34 cellular contexts compared by ENCODE assay signal in genomic region chr6:10862361-10862760, GRCh38. TPM values are rescaled to one million over a fixed set of nuclear protein-coding genes. Genes with fewer than 3 reads are reported as not detected.
"Had no signal": no experiment of that assay in that cellular context is flagged by ENCODE, and none has a peak within 500 bp of the region (broad histone marks: within the 10 kb centered on the region; RNA-seq: fewer than 3 reads in every experiment).

No MANE protein-coding gene starts in this region.

- H3K4me3 ChIP-seq: ovary, psoas muscle, smooth muscle cell, upper lobe of right lung had no signal

- H3K27me3 ChIP-seq: neutrophil, ovary, upper lobe of right lung had no signal

- H3K9me3 ChIP-seq: neutrophil, ovary, psoas muscle, upper lobe of right lung had no signal

- H3K36me3 ChIP-seq: neutrophil, ovary, upper lobe of right lung, WERI-Rb-1 had no signal

- H3K4me1 Mint-ChIP-seq: activated CD4-positive, alpha-beta memory T cell treated with anti-CD3 and anti-CD28 coated beads, Interleukin-2, amount 10 ng/mL, durations not matched to agents 7 days and 5 days; activated CD4-positive, alpha-beta T cell treated with anti-CD3 and anti-CD28 coated beads, Interleukin-2, amount 10 ng/mL, durations not matched to agents 7 days and 5 days; nephron; stimulated activated memory B cell treated with anti-CD40 and anti-IgM and Interleukin-4, amounts not matched to agents 10 μg/mL and 1 μg/mL and 100 μg/mL, for 72 hours; stimulated activated naive CD8-positive, alpha-beta T cell treated with anti-CD3 and anti-CD28 coated beads, Interleukin-15, amount 100 ng/mL, for 72 hours had no signal

- H3K27ac Mint-ChIP-seq: activated CD4-positive, alpha-beta memory T cell treated with anti-CD3 and anti-CD28 coated beads, Interleukin-2, amount 10 ng/mL, durations not matched to agents 7 days and 5 days; activated CD4-positive, alpha-beta T cell treated with anti-CD3 and anti-CD28 coated beads, Interleukin-2, amount 10 ng/mL, durations not matched to agents 7 days and 5 days; activated T-cell treated with anti-CD3 and anti-CD28 coated beads, Interleukin-2, amount 50 U/mL, for 24 hours; nephron; stimulated activated memory B cell treated with anti-CD40 and anti-IgM and Interleukin-4, amounts not matched to agents 10 μg/mL and 1 μg/mL and 100 μg/mL, for 72 hours; stimulated activated naive CD8-positive, alpha-beta T cell treated with anti-CD3 and anti-CD28 coated beads, Interleukin-15, amount 100 ng/mL, for 72 hours had no signal

- H3K36me3 Mint-ChIP-seq: stimulated activated memory B cell treated with anti-CD40 and anti-IgM and Interleukin-4, amounts not matched to agents 10 μg/mL and 1 μg/mL and 100 μg/mL, for 72 hours had no signal

- ATAC-seq: left cardiac atrium; psoas muscle; stimulated activated memory B cell treated with anti-CD40 and anti-IgM and Interleukin-4, amounts not matched to agents 10 μg/mL and 1 μg/mL and 100 μg/mL, for 72 hours; stimulated activated naive CD8-positive, alpha-beta T cell treated with anti-CD3 and anti-CD28 coated beads, Interleukin-15, amount 100 ng/mL, for 72 hours; upper lobe of right lung had no signal

- H3K9me3 Mint-ChIP-seq: activated CD4-positive, alpha-beta memory T cell treated with anti-CD3 and anti-CD28 coated beads, Interleukin-2, amount 10 ng/mL, durations not matched to agents 7 days and 5 days; activated CD4-positive, alpha-beta T cell treated with anti-CD3 and anti-CD28 coated beads, Interleukin-2, amount 10 ng/mL, durations not matched to agents 7 days and 5 days; activated T-cell treated with anti-CD3 and anti-CD28 coated beads, Interleukin-2, amount 50 U/mL, for 24 hours; nephron; stimulated activated memory B cell treated with anti-CD40 and anti-IgM and Interleukin-4, amounts not matched to agents 10 μg/mL and 1 μg/mL and 100 μg/mL, for 72 hours; stimulated activated naive CD8-positive, alpha-beta T cell treated with anti-CD3 and anti-CD28 coated beads, Interleukin-15, amount 100 ng/mL, for 72 hours had no signal

- H3K27ac ChIP-seq: neutrophil, ovary, psoas muscle, upper lobe of right lung, WERI-Rb-1 had no signal

- H3K4me2 ChIP-seq: smooth muscle cell had no signal

- H3K4me3 Mint-ChIP-seq: activated CD4-positive, alpha-beta memory T cell treated with anti-CD3 and anti-CD28 coated beads, Interleukin-2, amount 10 ng/mL, durations not matched to agents 7 days and 5 days; activated CD4-positive, alpha-beta T cell treated with anti-CD3 and anti-CD28 coated beads, Interleukin-2, amount 10 ng/mL, durations not matched to agents 7 days and 5 days; activated T-cell treated with anti-CD3 and anti-CD28 coated beads, Interleukin-2, amount 50 U/mL, for 24 hours; nephron; stimulated activated memory B cell treated with anti-CD40 and anti-IgM and Interleukin-4, amounts not matched to agents 10 μg/mL and 1 μg/mL and 100 μg/mL, for 72 hours; stimulated activated naive CD8-positive, alpha-beta T cell treated with anti-CD3 and anti-CD28 coated beads, Interleukin-15, amount 100 ng/mL, for 72 hours had no signal

- H3K4me1 ChIP-seq: psoas muscle, upper lobe of right lung had no signal

- H3K27me3 Mint-ChIP-seq: activated CD4-positive, alpha-beta T cell treated with anti-CD3 and anti-CD28 coated beads, Interleukin-2, amount 10 ng/mL, durations not matched to agents 7 days and 5 days; activated T-cell treated with anti-CD3 and anti-CD28 coated beads, Interleukin-2, amount 50 U/mL, for 24 hours; stimulated activated memory B cell treated with anti-CD40 and anti-IgM and Interleukin-4, amounts not matched to agents 10 μg/mL and 1 μg/mL and 100 μg/mL, for 72 hours; stimulated activated naive CD8-positive, alpha-beta T cell treated with anti-CD3 and anti-CD28 coated beads, Interleukin-15, amount 100 ng/mL, for 72 hours had no signal

- DNase-seq: activated CD4-positive, alpha-beta memory T cell treated with anti-CD3 and anti-CD28 coated beads, Interleukin-2, amount 10 ng/mL, durations not matched to agents 7 days and 5 days; activated CD4-positive, alpha-beta T cell treated with anti-CD3 and anti-CD28 coated beads, Interleukin-2, amount 10 ng/mL, durations not matched to agents 7 days and 5 days; activated CD4-positive, CD25-positive, alpha-beta regulatory T cell treated with anti-CD3 and anti-CD28 coated beads, Interleukin-2, amount 50 U/mL, for 72 hours; activated CD8-positive, alpha-beta memory T cell treated with anti-CD3 and anti-CD28 coated beads, Interleukin-2, amount 50 U/mL, for 48 hours; activated gamma-delta T cell; activated naive CD4-positive, alpha-beta T cell treated with anti-CD3 and anti-CD28 coated beads, Interleukin-2, amount 50 U/mL, for 16 hours; activated T-cell treated with anti-CD3 and anti-CD28 coated beads, Interleukin-2, amount 50 U/mL, for 24 hours; amniotic stem cell; caudate nucleus; cortex of kidney; foreskin fibroblast; hippocampal formation; left cardiac atrium; mammary epithelial cell; ovary; psoas muscle; stimulated activated CD4-positive, alpha-beta T cell treated with anti-CD3 and anti-CD28 coated beads, Interleukin-1b, Interleukin-23, amount 100 ng/mL, for 48 hours; stimulated activated CD4-positive, alpha-beta T cell treated with anti-CD3 and anti-CD28 coated beads, Interleukin-4, amount 100 ng/mL, for 4 hours; stimulated activated CD8-positive, alpha-beta memory T cell treated with anti-CD3 and anti-CD28 coated beads, Interleukin-4, amount 100 ng/mL, for 48 hours; stimulated activated naive CD8-positive, alpha-beta T cell treated with anti-CD3 and anti-CD28 coated beads, Interleukin-15, amount 100 ng/mL, for 72 hours; substantia nigra; T-helper 9 cell; upper lobe of right lung; WERI-Rb-1 had no signal

RNA-seq across cellular contexts. Expression of gene GCM2, which starts 19.5 kb away (rescaled TPM):
- total RNA-seq: activated CD4-positive, alpha-beta memory T cell treated with anti-CD3 and anti-CD28 coated beads, Interleukin-2, amount 10 ng/mL, durations not matched to agents 7 days and 5 days; activated CD4-positive, alpha-beta T cell treated with anti-CD3 and anti-CD28 coated beads, Interleukin-2, amount 10 ng/mL, durations not matched to agents 7 days and 5 days; chondrocyte; endothelial cell of umbilical vein; left cardiac atrium; liver; mammary epithelial cell; mucosa of gallbladder; ovary; psoas muscle; smooth muscle cell; upper lobe of right lung had no signal
- polyA plus RNA-seq: endothelial cell of umbilical vein, esophagus, keratinocyte, liver, mammary epithelial cell, ovary, psoas muscle had no signal

RNA-seq across cellular contexts. Expression of gene MAK, which starts 24.0 kb away (rescaled TPM):
- total RNA-seq: chondrocyte, endothelial cell of umbilical vein, smooth muscle cell had no signal
- polyA plus RNA-seq: endothelial cell of umbilical vein, keratinocyte had no signal

RNA-seq across cellular contexts. Expression of gene SYCP2L, which starts 24.5 kb away (rescaled TPM):
- total RNA-seq: activated CD4-positive, alpha-beta memory T cell treated with anti-CD3 and anti-CD28 coated beads, Interleukin-2, amount 10 ng/mL, durations not matched to agents 7 days and 5 days; endothelial cell of umbilical vein had no signal
- polyA plus RNA-seq: endothelial cell of umbilical vein, liver had no signal
